26 cellular contexts compared by ENCODE assay signal in genomic region chr3:24338409-24338808, GRCh38.
"Had no signal": no experiment of that assay in that cellular context is flagged by ENCODE, and none has a peak within 500 bp of the region (broad histone marks: within the 10 kb centered on the region; RNA-seq: fewer than 3 reads in every experiment).

No MANE protein-coding gene starts in this region.

- H3K4me1 ChIP-seq: right atrium auricular region, testis, upper lobe of right lung had no signal

- H3K4me1 Mint-ChIP-seq: immature natural killer cell; naive thymus-derived CD4-positive, alpha-beta T cell had no signal

- H3K27me3 ChIP-seq: ovary, right atrium auricular region, stomach, testis, thyroid gland, upper lobe of right lung had no signal

- ATAC-seq: naive thymus-derived CD4-positive, alpha-beta T cell; natural killer cell treated with Interleukin-12 subunit alpha and Interleukin-12 subunit beta and Interleukin-15 and Interleukin-18, amount 100 ng/mL, for 72 hours; sciatic nerve; stimulated activated naive B cell treated with anti-CD40 and anti-IgM and Interleukin-4, amounts not matched to agents 10 μg/mL and 1 μg/mL and 100 μg/mL, for 72 hours; stimulated activated naive CD8-positive, alpha-beta T cell treated with anti-CD3 and anti-CD28 coated beads, Interleukin-15, Interleukin-2, amounts not matched to agents 100 U/mL and 50 U/mL, for 24 hours; upper lobe of right lung had no signal

- H3K27ac ChIP-seq: left ventricle myocardium inferior, ovary, right atrium auricular region, skin epidermis, stomach, testis, thyroid gland, upper lobe of right lung had no signal

- H3K9me3 Mint-ChIP-seq: mesothelial cell of epicardium had no signal

- H3K36me3 Mint-ChIP-seq: immature natural killer cell; mesothelial cell of epicardium; naive thymus-derived CD4-positive, alpha-beta T cell; natural killer cell treated with Interleukin-12 subunit alpha and Interleukin-12 subunit beta and Interleukin-15 and Interleukin-18, amount 100 ng/mL, for 72 hours had no signal

- H3K27me3 Mint-ChIP-seq: natural killer cell treated with Interleukin-12 subunit alpha and Interleukin-12 subunit beta and Interleukin-15 and Interleukin-18, amount 100 ng/mL, for 72 hours; progenitor cell of endocrine pancreas; stimulated activated naive B cell treated with anti-CD40 and anti-IgM and Interleukin-4, amounts not matched to agents 10 μg/mL and 1 μg/mL and 100 μg/mL, for 72 hours had no signal

- DNase-seq: hypothalamus; immature natural killer cell; kidney; left ventricle myocardium inferior; mesendoderm; naive thymus-derived CD4-positive, alpha-beta T cell; ovary; stimulated activated CD4-positive, alpha-beta T cell treated with anti-CD3 and anti-CD28 coated beads, Interleukin-12 subunit alpha, Interleukin-12 subunit beta, amount 100 ng/mL, for 4 hours; stimulated activated CD4-positive, alpha-beta T cell treated with anti-CD3 and anti-CD28 coated beads, Interleukin-15, amount 100 ng/mL, for 24 hours; stimulated activated CD4-positive, alpha-beta T cell treated with anti-CD3 and anti-CD28 coated beads, Interleukin-2, amount 100 ng/mL, for 24 hours; stimulated activated CD4-positive, alpha-beta T cell treated with anti-CD3 and anti-CD28 coated beads, Interleukin-4, amount 100 ng/mL, for 1 hour; stimulated activated naive B cell treated with anti-CD40 and anti-IgM and Interleukin-4, amounts not matched to agents 10 μg/mL and 1 μg/mL and 100 μg/mL, for 72 hours; stimulated activated naive CD8-positive, alpha-beta T cell treated with anti-CD3 and anti-CD28 coated beads, Interleukin-15, Interleukin-2, amounts not matched to agents 100 U/mL and 50 U/mL, for 24 hours; stomach; testis; thyroid gland; trophoblast cell; upper lobe of right lung had no signal

- H3K4me3 Mint-ChIP-seq: immature natural killer cell; mesothelial cell of epicardium; naive thymus-derived CD4-positive, alpha-beta T cell; natural killer cell treated with Interleukin-12 subunit alpha and Interleukin-12 subunit beta and Interleukin-15 and Interleukin-18, amount 100 ng/mL, for 72 hours; stimulated activated naive B cell treated with anti-CD40 and anti-IgM and Interleukin-4, amounts not matched to agents 10 μg/mL and 1 μg/mL and 100 μg/mL, for 72 hours had no signal

- H3K27ac Mint-ChIP-seq: immature natural killer cell; mesothelial cell of epicardium; naive thymus-derived CD4-positive, alpha-beta T cell; natural killer cell treated with Interleukin-12 subunit alpha and Interleukin-12 subunit beta and Interleukin-15 and Interleukin-18, amount 100 ng/mL, for 72 hours; progenitor cell of endocrine pancreas; stimulated activated naive B cell treated with anti-CD40 and anti-IgM and Interleukin-4, amounts not matched to agents 10 μg/mL and 1 μg/mL and 100 μg/mL, for 72 hours had no signal

- H3K9me3 ChIP-seq: left ventricle myocardium inferior, ovary, right atrium auricular region, stomach, testis, thyroid gland, upper lobe of right lung had no signal

- FAIRE-seq: kidney, urothelium cell line had no signal

- H3K4me3 ChIP-seq: left ventricle myocardium inferior, lung, ovary, right atrium auricular region, skin epidermis, stomach, testis, thyroid gland, upper lobe of right lung had no signal

- H3K36me3 ChIP-seq: left ventricle myocardium inferior, ovary, right atrium auricular region, thyroid gland, upper lobe of right lung had no signal
